In the genomic region with DNA sequence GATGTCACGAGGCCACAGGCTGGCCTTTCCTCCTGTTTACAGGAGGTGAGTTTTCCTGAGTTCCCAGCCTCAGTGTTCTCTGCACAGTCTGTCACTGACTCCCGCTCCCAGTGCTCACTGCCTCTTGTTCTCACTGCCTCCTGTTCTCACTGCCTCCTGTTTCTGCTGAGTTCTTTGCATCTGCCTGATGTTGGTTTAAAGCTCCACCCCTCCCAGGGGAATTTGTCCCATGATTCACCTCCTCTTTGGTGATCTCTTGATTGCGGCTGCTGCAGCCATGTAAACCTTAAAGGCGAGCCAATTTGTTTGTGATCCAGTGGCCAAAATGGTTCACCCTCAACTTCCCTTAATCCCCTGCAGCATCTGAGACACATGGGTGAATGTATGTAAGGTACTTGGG, we compare ENCODE assay signal across 17 cellular contexts. TPM values are rescaled to one million over a fixed set of nuclear protein-coding genes. Genes with fewer than 3 reads are reported as not detected.
DNase-seq lines count a peak whose midpoint lies in the region; ATAC-seq, FAIRE-seq and TF ChIP-seq lines count a peak whose summit lies in the region.
"Had no signal": no experiment of that assay in that cellular context is flagged by ENCODE, and none has a peak within 500 bp of the region (broad histone marks: within the 10 kb centered on the region; RNA-seq: fewer than 3 reads in every experiment).

No MANE protein-coding gene starts in this region.

- H3K79me2 ChIP-seq in GM12878 (ENCODE audit: control insufficient read depth, insufficient read depth, low read length) = peaks cover 3% of the 10 kb centered on the region

- intact Hi-C loops in GM12878 (cut with micrococcal nuclease; ENCODE audit: unreplicated experiment) = loop anchor here (10.0 kb wide), 1 partner anchor 130 kb away; no protein-coding TSS in a partner anchor
- intact Hi-C loops in gastrocnemius medialis (cut with DNase I; ENCODE audit: low total_unique reads) = no loop called here

- H2AFZ ChIP-seq in GM12878 (ENCODE audit: control insufficient read depth, low read depth, low read length) (no peak overlapping the region), mesenchymal stem cell (ENCODE audit: low read depth, low read length) (no peak overlapping the region)

- no peak for TF ChIP-seq CTCF in GM12878 (IDR thresholded peaks at IDR 0.05 in 2 of 3, conservative IDR thresholded peaks at IDR 0.05 in 1 of 3; ENCODE audit: control insufficient read depth in 2 of 3, extremely low read depth in 1 of 3, insufficient read depth in 1 of 3, low read depth in 3 of 3, low read length in 3 of 3)
- TF ChIP-seq CTCF in gastrocnemius medialis (IDR thresholded peaks at IDR 0.05 in 4 of 5, conservative IDR thresholded peaks at IDR 0.05 in 1 of 5) = no peak

- H3K23ac ChIP-seq in mesenchymal stem cell (ENCODE audit: low read length in 2 of 2) = no peak overlapping the region

- DNase-seq in M059J (ENCODE audit: low read depth) (peak; percentile 7), GM12878 (ENCODE audit: low read depth, low spot score) (no peak), mesenchymal stem cell (peak; percentile 45), RKO (ENCODE audit: low spot score) (no peak), gastrocnemius medialis (no peak)
- DNase-seq: activated effector memory CD4-positive, alpha-beta T cell treated with anti-CD3 and anti-CD28 coated beads, Interleukin-2, amount 50 U/mL, for 16 hours; CD8-positive, alpha-beta T cell; GDM1; left cardiac atrium; SIG-M5; tibial artery had no signal

- in situ Hi-C loops in GM12878 (cut with MboI) (no loop called here), gastrocnemius medialis (cut with MboI; ENCODE audit: low sequenced_read_pairs in 4 of 4) (no loop called here)

- no peak overlapping the region for H4K91ac ChIP-seq in mesenchymal stem cell (ENCODE audit: low read length)

- H3K79me1 ChIP-seq in mesenchymal stem cell (replicated peaks; ENCODE audit: low read length, poor library complexity, severe bottlenecking) = no peaks in the 10 kb centered on the region

- peak overlapping the region; percentile 7 to 69 (median 49) for H3K4me2 ChIP-seq in BLaER1 treated with 17β-estradiol and CSF1 and Interleukin-3, amounts not matched to agents 10 nM and 100 nM
- H3K4me2 ChIP-seq in GM12878 (ENCODE audit: control insufficient read depth, insufficient read depth) = peak overlapping the region; percentile 28; the same call in 1 of the 2 replicates
- no peak overlapping the region for H3K4me2 ChIP-seq in mesenchymal stem cell (ENCODE audit: low read length, poor library complexity, severe bottlenecking)

- POLR2A ChIA-PET in GM12878 (lab: Charles Lee) = interaction anchor here (0.7 to 2.0 kb wide), 4 partner anchors 10 to 48 kb away, joined by 3 to 5 read pairs (median 4); a partner anchor contains a TSS

- SMC1A ChIA-PET in GM12878 (lab: Charles Lee; ENCODE audit: uncharacterized antibody, unreplicated experiment) = interaction anchor here (0.7 to 4.7 kb wide), 6 partner anchors 9 to 302 kb away, joined by 3 to 31 read pairs (median 14); a partner anchor contains a TSS

- ATAC-seq in GM12878 (peak; percentile 44), GM19463 (IDR thresholded peaks at IDR 0.05; ENCODE audit: unreplicated experiment) (no peak), gastrocnemius medialis (no peak)
- ATAC-seq: CD8-positive, alpha-beta T cell; left cardiac atrium had no signal

- RAD21 ChIA-PET in GM12878 (lab: Charles Lee; ENCODE audit: unreplicated experiment) = interaction anchor here (1.5 to 5.0 kb wide), 3 partner anchors 16 to 29 kb away, joined by 3 to 21 read pairs (median 17); no protein-coding TSS in a partner anchor

- H3K27ac ChIP-seq in BLaER1 treated with 17β-estradiol and CSF1 and Interleukin-3, amounts not matched to agents 10 nM and 100 nM = no peak overlapping the region
- H3K27ac ChIP-seq in GM12878 (ENCODE audit: control insufficient read depth, insufficient read depth) (peak overlapping the region; percentile 96), mesenchymal stem cell (ENCODE audit: low read length, poor library complexity, severe bottlenecking) (no peak overlapping the region), gastrocnemius medialis (no peak overlapping the region)
- H3K27ac ChIP-seq: tibial artery had no signal

- H2AK5ac ChIP-seq in mesenchymal stem cell (ENCODE audit: low read length, severe bottlenecking) = no peak overlapping the region

- TF ChIP-seq POLR2A in GM12878 (IDR thresholded peaks at IDR 0.05; ENCODE audit: low read depth, low read length) (no peak), gastrocnemius medialis (IDR thresholded peaks at IDR 0.05) (no peak)

- 71% methylated on average over 4 of the region's 4 CpGs for WGBS in GM12878 (ENCODE audit: insufficient coverage, insufficient replicate concordance, low lambda C conversion rate, missing lambda C conversion rate)
- 83% methylated on average over 4 of the region's 4 CpGs for WGBS in mesenchymal stem cell

- no peak overlapping the region for H3K4ac ChIP-seq in mesenchymal stem cell (ENCODE audit: low read depth in 1 of 2, low read length in 2 of 2)

- H2BK5ac ChIP-seq in mesenchymal stem cell (ENCODE audit: low read depth, low read length, poor library complexity, severe bottlenecking) = no peak overlapping the region

- H4K8ac ChIP-seq in mesenchymal stem cell (ENCODE audit: low read length) = no peak overlapping the region

- H3K4me1 ChIP-seq in BLaER1 treated with 17β-estradiol and CSF1 and Interleukin-3, amounts not matched to agents 10 nM and 100 nM = peaks cover 13 to 20% (median 16%) of the 10 kb centered on the region in 10 experiments; a peak in 19 of 20 replicates
- peaks cover 35% of the 10 kb centered on the region for H3K4me1 ChIP-seq in GM12878 (ENCODE audit: control insufficient read depth, insufficient read depth, low read length)
- peaks cover 6% of the 10 kb centered on the region for H3K4me1 ChIP-seq in mesenchymal stem cell (ENCODE audit: control insufficient read depth, insufficient read depth, low read depth, low read length)
- peaks cover under 1 to 27% of the 10 kb centered on the region in 2 donors for H3K4me1 ChIP-seq in gastrocnemius medialis

- no peak overlapping the region for H3K14ac ChIP-seq in mesenchymal stem cell (ENCODE audit: low read length in 2 of 2)

- H3K9ac ChIP-seq in BLaER1 treated with 17β-estradiol and CSF1 and Interleukin-3, amounts not matched to agents 10 nM and 100 nM = no peak overlapping the region
- peak overlapping the region; percentile 5; the same call in 1 of the 2 replicates for H3K9ac ChIP-seq in GM12878 (ENCODE audit: control insufficient read depth, insufficient read depth, low read length)
- no peak overlapping the region for H3K9ac ChIP-seq in mesenchymal stem cell (ENCODE audit: low read length)

- peaks cover 30 to 59% (median 52%) of the 10 kb centered on the region in 11 experiments for H3K9me3 ChIP-seq in BLaER1 treated with 17β-estradiol and CSF1 and Interleukin-3, amounts not matched to agents 10 nM and 100 nM (replicated peaks in 1 of 11)
- H3K9me3 ChIP-seq in GM12878 (replicated peaks; ENCODE audit: control insufficient read depth, insufficient read depth, low read length) (peaks cover 28% of the 10 kb centered on the region), mesenchymal stem cell (ENCODE audit: control insufficient read depth, low read length) (no peaks in the 10 kb centered on the region), gastrocnemius medialis (no peaks in the 10 kb centered on the region)
- H3K9me3 ChIP-seq: tibial artery had no signal

- CTCF ChIA-PET in GM12878 (lab: Yijun Ruan, JAX) = interaction anchor here (0.6 to 3.6 kb wide), 2 partner anchors 28 to 48 kb away, joined by 3 to 17 read pairs; a partner anchor contains a TSS

- H2BK15ac ChIP-seq in mesenchymal stem cell (ENCODE audit: low read depth, poor library complexity, severe bottlenecking) = no peak overlapping the region

- no peak overlapping the region for H3K4me3 ChIP-seq in BLaER1 treated with 17β-estradiol and CSF1 and Interleukin-3, amounts not matched to agents 10 nM and 100 nM
- H3K4me3 ChIP-seq in GM12878 = 0 out of 2 replicates have a peak overlapping the region, but pooled peaks have one; percentile 18
- H3K4me3 ChIP-seq in mesenchymal stem cell (ENCODE audit: insufficient read depth in 1 of 2, low read depth in 1 of 2, low read length in 2 of 2) = peak overlapping the region in 1 of 2 experiments; percentile 28
- no peak overlapping the region for H3K4me3 ChIP-seq in gastrocnemius medialis
- H3K4me3 ChIP-seq: tibial artery had no signal

- peaks cover 0 to 54% (median 5%) of the 10 kb centered on the region in 11 experiments; a peak in 15 of 22 replicates for H3K27me3 ChIP-seq in BLaER1 treated with 17β-estradiol and CSF1 and Interleukin-3, amounts not matched to agents 10 nM and 100 nM
- H3K27me3 ChIP-seq in GM12878 (replicated peaks in 1 of 2; ENCODE audit: control insufficient read depth in 2 of 2, insufficient read depth in 2 of 2, low read length in 1 of 2) = no peaks in the 10 kb centered on the region
- H3K27me3 ChIP-seq in mesenchymal stem cell (ENCODE audit: control insufficient read depth in 1 of 2, insufficient read depth in 1 of 2, low read length in 2 of 2) = peaks cover 2 to 5% of the 10 kb centered on the region in 2 experiments
- H3K27me3 ChIP-seq in gastrocnemius medialis = no peaks in the 10 kb centered on the region
- H3K27me3 ChIP-seq: tibial artery had no signal

- no peak for TF ChIP-seq EP300 in GM12878 (IDR thresholded peaks at IDR 0.05; ENCODE audit: borderline replicate concordance in 1 of 2, control insufficient read depth in 1 of 2, low read depth in 2 of 2, low read length in 2 of 2)

- no peak for FAIRE-seq in GM12878 (lab: Jason Lieb, UNC)
- FAIRE-seq: bronchial epithelial cell, endometrium, GM19239 had no signal

- H3K36me3 ChIP-seq in BLaER1 treated with 17β-estradiol and CSF1 and Interleukin-3, amounts not matched to agents 10 nM and 100 nM = peaks cover 6 to 46% (median 19%) of the 10 kb centered on the region in 11 experiments; a peak in 19 of 22 replicates
- H3K36me3 ChIP-seq in GM12878 (ENCODE audit: control insufficient read depth in 2 of 2, insufficient read depth in 2 of 2, low read length in 1 of 2) (no peaks in the 10 kb centered on the region), mesenchymal stem cell (ENCODE audit: control insufficient read depth in 1 of 2, insufficient read depth in 2 of 2, low read depth in 1 of 2, low read length in 2 of 2) (peaks cover 0 to 9% of the 10 kb centered on the region in 2 experiments), gastrocnemius medialis (no peaks in the 10 kb centered on the region)

- no TSS peak for BruUV-seq in GM12878 (replicated peaks; lab: Mats Ljungman, UMichigan)

- no peak overlapping the region for H2BK120ac ChIP-seq in mesenchymal stem cell (ENCODE audit: low read depth, low read length)

- peaks cover 0 to 4% (median 2%) of the 10 kb centered on the region in 11 experiments; a peak in 10 of 22 replicates for H4K20me1 ChIP-seq in BLaER1 treated with 17β-estradiol and CSF1 and Interleukin-3, amounts not matched to agents 10 nM and 100 nM
- H4K20me1 ChIP-seq in GM12878 (ENCODE audit: control insufficient read depth, insufficient read depth) = no peaks in the 10 kb centered on the region

- no peak overlapping the region for H2BK12ac ChIP-seq in mesenchymal stem cell (ENCODE audit: low read length in 2 of 2)

- no peak for TF ChIP-seq RAD21 in GM12878 (IDR thresholded peaks at IDR 0.05; ENCODE audit: insufficient read depth, low read depth, low read length)

- no peak overlapping the region for H3K18ac ChIP-seq in mesenchymal stem cell (ENCODE audit: low read depth in 1 of 2, low read length in 2 of 2)

RNA-seq across cellular contexts. Expression of a gene that starts 6.0 kb away (rescaled TPM):
- total RNA-seq in M059J (2014; rRNA removed; shearing (Covaris generic)) = 1.3 and 1.7 TPM in 2 replicates
- 7.2 and 8.4 TPM in 2 replicates for total RNA-seq in GM12878 (2013; cell fraction: nucleolus; rRNA removed)
- total RNA-seq in GM12878 (2014; rRNA removed) = 20.9 and 24.1 TPM in 2 replicates
- 11.9 and 14.7 TPM in 2 replicates for total RNA-seq in GM12878 (2014; rRNA removed; fragmentation: Illumina TruSeq; extraction: Trizol)
- total RNA-seq in GM12878 (2021) = 21.0 and 21.1 TPM in 2 replicates
- polyA plus RNA-seq in GM12878 (2011; ENCODE audit: low read depth) = 7.9 TPM
- polyA plus RNA-seq in GM12878 (2011; rRNA removed) = 4.1 and 7.0 TPM in 2 replicates
- 11.6 and 12.3 TPM in 2 replicates for polyA plus RNA-seq in GM12878 (2011; cell fraction: cytosol; rRNA removed)
- polyA plus RNA-seq in GM12878 (2011; cell fraction: nucleus; rRNA removed) = 6.2 and 6.5 TPM in 2 replicates
- polyA plus RNA-seq in GM12878 (2012) = 8.5 and 13.0 TPM in 2 replicates
- polyA plus RNA-seq in GM12878 (2014; fragmentation: Illumina TruSeq; extraction: Trizol) = 13.1 and 23.7 TPM in 2 replicates
- polyA plus RNA-seq in GM12878 (2014; fragmentation: Nextera tagmentation; extraction: Ambion mirVana) = 1 to 10 TPM; 2.2 to 5.5 TPM
- 25.5 and 26.0 TPM in 2 replicates for polyA plus RNA-seq in GM12878 (2014; rRNA removed)
- polyA plus RNA-seq in GM12878 (2016; fragmentation: Nextera tagmentation; extraction: Ambion mirVana) = 10 to 100 TPM; 27.3 to 30.3 TPM
- polyA minus RNA-seq in GM12878 (2011; rRNA and poly(A)+ RNA removed) = 4.2 and 7.4 TPM in 2 replicates
- polyA minus RNA-seq in GM12878 (2011; cell fraction: cytosol; rRNA and poly(A)+ RNA removed) = 1.4 and 1.6 TPM in 2 replicates
- 0.48 and 1.4 TPM in 2 replicates for polyA minus RNA-seq in GM12878 (2011; cell fraction: nucleus; rRNA and poly(A)+ RNA removed)
- 0.65 TPM for polyA plus RNA-seq in mesenchymal stem cell (2013, experiment 1 of 2)
- polyA plus RNA-seq in mesenchymal stem cell (2013, experiment 2 of 2) = 0.51 TPM
- total RNA-seq in gastrocnemius medialis = 100 to 1,000 TPM in 1 of 4 donors, 10 to 100 TPM in 3; 57.8 to 114 (median 77.7) TPM
- total RNA-seq: MCF 10A had no signal

RNA-seq across cellular contexts. Expression of a gene that starts 26.8 kb away (rescaled TPM):
- total RNA-seq in M059J (2014; rRNA removed; shearing (Covaris generic)) = 10.4 and 14.6 TPM in 2 replicates
- total RNA-seq in GM12878 (2013; cell fraction: nucleolus; rRNA removed) = 32.1 and 35.1 TPM in 2 replicates
- total RNA-seq in GM12878 (2014; rRNA removed) = 24.1 and 25.8 TPM in 2 replicates
- 16.6 and 19.7 TPM in 2 replicates for total RNA-seq in GM12878 (2014; rRNA removed; fragmentation: Illumina TruSeq; extraction: Trizol)
- 50.0 and 50.8 TPM in 2 replicates for total RNA-seq in GM12878 (2021)
- polyA plus RNA-seq in GM12878 (2011; ENCODE audit: low read depth) = 10.9 TPM
- polyA plus RNA-seq in GM12878 (2011; rRNA removed) = 21.5 and 29.1 TPM in 2 replicates
- polyA plus RNA-seq in GM12878 (2011; cell fraction: cytosol; rRNA removed) = 45.9 and 46.4 TPM in 2 replicates
- 21.1 and 25.5 TPM in 2 replicates for polyA plus RNA-seq in GM12878 (2011; cell fraction: nucleus; rRNA removed)
- 20.4 and 25.0 TPM in 2 replicates for polyA plus RNA-seq in GM12878 (2012)
- polyA plus RNA-seq in GM12878 (2014; fragmentation: Illumina TruSeq; extraction: Trizol) = 15.3 and 25.2 TPM in 2 replicates
- polyA plus RNA-seq in GM12878 (2014; fragmentation: Nextera tagmentation; extraction: Ambion mirVana) = 1 to 10 TPM in 1 of 2 experiments, under 1 TPM in 1; 0.79 to 1.1 TPM
- polyA plus RNA-seq in GM12878 (2014; rRNA removed) = 35.5 and 39.9 TPM in 2 replicates
- 1 to 10 TPM; 6.2 to 6.9 TPM for polyA plus RNA-seq in GM12878 (2016; fragmentation: Nextera tagmentation; extraction: Ambion mirVana)
- polyA minus RNA-seq in GM12878 (2011; rRNA and poly(A)+ RNA removed) = 35.8 and 47.0 TPM in 2 replicates
- 16.1 and 18.3 TPM in 2 replicates for polyA minus RNA-seq in GM12878 (2011; cell fraction: cytosol; rRNA and poly(A)+ RNA removed)
- 8.1 and 13.5 TPM in 2 replicates for polyA minus RNA-seq in GM12878 (2011; cell fraction: nucleus; rRNA and poly(A)+ RNA removed)
- polyA plus RNA-seq in mesenchymal stem cell (2013, experiment 1 of 2) = 19.3 TPM
- 19.2 TPM for polyA plus RNA-seq in mesenchymal stem cell (2013, experiment 2 of 2)
- 10 to 100 TPM; 16.4 to 24.7 (median 16.8) TPM for total RNA-seq in gastrocnemius medialis

RNA-seq across cellular contexts. Expression of a gene that starts 45.4 kb away (rescaled TPM):
- 159 and 164 TPM in 2 replicates for total RNA-seq in M059J (2014; rRNA removed; shearing (Covaris generic))
- total RNA-seq in GM12878 (2013; cell fraction: nucleolus; rRNA removed) = 9.9 and 10.7 TPM in 2 replicates
- 58.5 and 66.4 TPM in 2 replicates for total RNA-seq in GM12878 (2014; rRNA removed)
- 39.8 and 43.0 TPM in 2 replicates for total RNA-seq in GM12878 (2014; rRNA removed; fragmentation: Illumina TruSeq; extraction: Trizol)
- total RNA-seq in GM12878 (2021) = 37.5 and 42.7 TPM in 2 replicates
- 29.6 TPM for polyA plus RNA-seq in GM12878 (2011; ENCODE audit: low read depth)
- 83.5 and 84.7 TPM in 2 replicates for polyA plus RNA-seq in GM12878 (2011; rRNA removed)
- 76.9 and 77.8 TPM in 2 replicates for polyA plus RNA-seq in GM12878 (2011; cell fraction: cytosol; rRNA removed)
- polyA plus RNA-seq in GM12878 (2011; cell fraction: nucleus; rRNA removed) = 54.3 and 59.3 TPM in 2 replicates
- polyA plus RNA-seq in GM12878 (2012) = 29.4 and 36.3 TPM in 2 replicates
- 42.3 and 44.7 TPM in 2 replicates for polyA plus RNA-seq in GM12878 (2014; fragmentation: Illumina TruSeq; extraction: Trizol)
- polyA plus RNA-seq in GM12878 (2014; fragmentation: Nextera tagmentation; extraction: Ambion mirVana) = 10 to 100 TPM; 53.0 to 65.7 TPM
- 53.0 and 65.8 TPM in 2 replicates for polyA plus RNA-seq in GM12878 (2014; rRNA removed)
- polyA plus RNA-seq in GM12878 (2016; fragmentation: Nextera tagmentation; extraction: Ambion mirVana) = 10 to 100 TPM; 60.6 to 66.8 TPM
- 55.4 and 67.0 TPM in 2 replicates for polyA minus RNA-seq in GM12878 (2011; rRNA and poly(A)+ RNA removed)
- 17.2 and 18.8 TPM in 2 replicates for polyA minus RNA-seq in GM12878 (2011; cell fraction: cytosol; rRNA and poly(A)+ RNA removed)
- polyA minus RNA-seq in GM12878 (2011; cell fraction: nucleus; rRNA and poly(A)+ RNA removed) = 8.5 and 12.8 TPM in 2 replicates
- polyA plus RNA-seq in mesenchymal stem cell (2013, experiment 1 of 2) = 3.7 TPM
- 4.1 TPM for polyA plus RNA-seq in mesenchymal stem cell (2013, experiment 2 of 2)
- 1 to 10 TPM; 1.1 to 4.8 (median 2.9) TPM for total RNA-seq in gastrocnemius medialis

Comparison
In these comparisons a context has a peak if more than half of its experiments do, and no peak if none do; other contexts are left out.
1. DNase-seq: peak in M059J (single experiment) and mesenchymal stem cell (single experiment); none in GM12878 (single experiment), RKO (single experiment) and gastrocnemius medialis (0 of 2).